In the genomic region with DNA sequence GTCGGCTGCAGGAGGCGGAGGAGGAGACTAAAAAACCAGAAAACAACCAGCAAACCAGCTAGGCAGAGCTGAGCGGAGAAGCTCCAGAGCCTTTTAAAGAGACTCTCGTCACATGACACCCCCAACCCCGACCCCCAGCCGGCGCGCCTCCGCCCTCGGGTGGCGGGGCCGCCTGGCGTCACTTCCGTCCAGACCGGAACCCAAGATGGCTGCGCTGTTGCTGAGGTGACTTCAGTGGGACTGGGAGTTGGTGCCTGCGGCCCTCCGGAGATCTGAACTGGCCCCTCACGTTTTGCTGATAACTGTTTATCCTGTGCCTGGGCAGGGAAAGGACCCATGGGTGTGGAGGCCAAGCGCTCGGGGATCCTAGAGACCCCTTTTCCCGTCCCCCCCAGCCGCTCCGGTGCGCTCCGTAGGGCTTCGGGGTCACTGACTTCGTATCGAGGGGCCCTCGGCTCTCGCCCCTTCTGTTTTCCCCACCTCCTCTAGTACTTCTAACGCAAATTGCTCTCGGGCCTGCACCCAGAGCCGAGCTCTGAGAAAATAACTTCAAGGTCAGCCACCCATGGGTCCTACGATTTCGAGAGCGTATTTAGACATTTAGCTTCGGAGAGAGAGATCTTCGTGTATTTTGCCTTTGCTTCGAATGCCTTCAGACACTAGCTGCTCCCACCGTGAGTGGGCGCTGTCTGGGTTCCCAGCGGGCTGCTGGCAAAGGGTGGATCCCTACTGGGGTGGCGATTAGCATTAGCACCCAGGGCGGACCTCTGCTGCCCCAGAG, we compare ENCODE assay signal across 1 cellular context.
A peak's percentile ranks its signal among the peaks of the same experiment; 100 is the strongest.
TF ChIP-seq lines count a peak whose summit lies in the region.

Gene SDHC (plus strand): TSS at position 181 of the 781 bp plus-strand sequence. CDS start 25 bp downstream, at position 206.

TF ChIP-seq in HepG2, 621 proteins besides CTCF, POLR2A, EP300 and RAD21 (continued from another document and continues in another):
- TF ChIP-seq ZNF737 (CRISPR knock-in tag; IDR thresholded peaks at IDR 0.05; ENCODE audit: borderline replicate concordance) (no peak), ZMYM2 (CRISPR knock-in tag; IDR thresholded peaks at IDR 0.05) (no peak), ZNF354B (CRISPR knock-in tag; IDR thresholded peaks at IDR 0.05) (no peak), TRIM24 (CRISPR knock-in tag; IDR thresholded peaks at IDR 0.05) (no peak), ASH2L (IDR thresholded peaks at IDR 0.05; ENCODE audit: insufficient read length, low read depth, low read length) (peak; percentile 89), ZBTB14 (CRISPR knock-in tag; IDR thresholded peaks at IDR 0.05) (no peak), ATF7 (IDR thresholded peaks at IDR 0.05) (no peak), ATF7 (CRISPR knock-in tag; IDR thresholded peaks at IDR 0.05) (no peak; the same call in 1 of the 2 replicates), ARID4A (CRISPR knock-in tag; IDR thresholded peaks at IDR 0.05; ENCODE audit: borderline replicate concordance) (peak; percentile 73; the same call in 1 of the 2 replicates), ZNF609 (CRISPR knock-in tag; IDR thresholded peaks at IDR 0.05; ENCODE audit: borderline replicate concordance) (no peak), ZNF550 (CRISPR knock-in tag; IDR thresholded peaks at IDR 0.05; ENCODE audit: borderline replicate concordance) (no peak; the same call in 1 of the 2 replicates), FOXC1 (CRISPR knock-in tag; IDR thresholded peaks at IDR 0.05; ENCODE audit: borderline replicate concordance) (peak; percentile 21; the same call in 1 of the 2 replicates), SATB2 (CRISPR knock-in tag; IDR thresholded peaks at IDR 0.05) (no peak), ELF1 (CRISPR knock-in tag; IDR thresholded peaks at IDR 0.05) (peak; percentile 73), PHB2 (IDR thresholded peaks at IDR 0.05; ENCODE audit: partially characterized antibody) (no peak), AFF4 (CRISPR knock-in tag; IDR thresholded peaks at IDR 0.05) (no peak), ATM (IDR thresholded peaks at IDR 0.05; ENCODE audit: borderline replicate concordance) (no peak), ZNF318 (CRISPR knock-in tag; IDR thresholded peaks at IDR 0.05) (no peak), PRMT3 (CRISPR knock-in tag; IDR thresholded peaks at IDR 0.05; ENCODE audit: borderline replicate concordance, low read depth) (no peak), ZNF564 (CRISPR knock-in tag; IDR thresholded peaks at IDR 0.05) (no peak), ZSCAN22 (CRISPR knock-in tag; IDR thresholded peaks at IDR 0.05) (no peak), SOX5 (CRISPR knock-in tag; IDR thresholded peaks at IDR 0.05; ENCODE audit: borderline replicate concordance) (peak; percentile 44; the same call in 1 of the 2 replicates), ZNF138 (CRISPR knock-in tag; IDR thresholded peaks at IDR 0.05; ENCODE audit: low read depth) (no peak; the same call in 1 of the 2 replicates), ZNF891 (CRISPR knock-in tag; IDR thresholded peaks at IDR 0.05) (no peak)
- TF ChIP-seq, protein P1, sequence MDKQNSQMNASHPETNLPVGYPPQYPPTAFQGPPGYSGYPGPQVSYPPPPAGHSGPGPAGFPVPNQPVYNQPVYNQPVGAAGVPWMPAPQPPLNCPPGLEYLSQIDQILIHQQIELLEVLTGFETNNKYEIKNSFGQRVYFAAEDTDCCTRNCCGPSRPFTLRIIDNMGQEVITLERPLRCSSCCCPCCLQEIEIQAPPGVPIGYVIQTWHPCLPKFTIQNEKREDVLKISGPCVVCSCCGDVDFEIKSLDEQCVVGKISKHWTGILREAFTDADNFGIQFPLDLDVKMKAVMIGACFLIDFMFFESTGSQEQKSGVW (CRISPR knock-in tag; IDR thresholded peaks at IDR 0.05; ENCODE audit: borderline replicate concordance): no peak
- TF ChIP-seq, protein P2, sequence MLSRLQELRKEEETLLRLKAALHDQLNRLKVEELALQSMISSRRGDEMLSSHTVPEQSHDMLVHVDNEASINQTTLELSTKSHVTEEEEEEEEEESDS (CRISPR knock-in tag; IDR thresholded peaks at IDR 0.05; ENCODE audit: borderline replicate concordance): no peak
